8 cellular contexts compared by ENCODE assay signal in genomic region chr6:89410231-89411018, GRCh38. TPM values are rescaled to one million over a fixed set of nuclear protein-coding genes. Genes with fewer than 3 reads are reported as not detected.
DNase-seq lines count a peak whose midpoint lies in the region; ATAC-seq and TF ChIP-seq lines count a peak whose summit lies in the region.

No MANE protein-coding gene starts in this region.

- H3K4me3 Mint-ChIP-seq in activated CD8-positive, alpha-beta T cell treated with anti-CD3 and anti-CD28 coated beads for 36 hours, result peak overlapping the region; percentile 86

- H3K9me3 ChIP-seq in heart left ventricle (no peaks in the 10 kb centered on the region), right lobe of liver (no peaks in the 10 kb centered on the region), upper lobe of right lung (no peaks in the 10 kb centered on the region)

- intact Hi-C loops in heart left ventricle (cut with DNase I) (loop anchor here in 5 of 10 donors (5.0 kb wide), 3 partner anchors 33 to 328 kb away; partner anchors contain the start of gene PNRC1 (in 1 of the 5)), left cardiac atrium (cut with DNase I) (loop anchor here in 1 of 2 donors (5.0 kb wide), 1 partner anchor 38 kb away; no protein-coding TSS in a partner anchor), right lobe of liver (cut with DNase I) (no loop called here), upper lobe of right lung (cut with DNase I) (no loop called here)
- intact Hi-C loops in activated CD8-positive, alpha-beta T cell treated with anti-CD3 and anti-CD28 coated beads for 36 hours (cut with micrococcal nuclease), result loop anchor here (5.0 kb wide), 1 partner anchor 33 kb away; no protein-coding TSS in a partner anchor

- no peaks in the 10 kb centered on the region for H3K36me3 Mint-ChIP-seq in activated CD8-positive, alpha-beta T cell treated with anti-CD3 and anti-CD28 coated beads for 36 hours (ENCODE audit: low read depth)

- H3K27ac ChIP-seq in heart left ventricle, result peak overlapping the region; percentile 79 to 94 (median 91)
- no peak overlapping the region for H3K27ac ChIP-seq in right lobe of liver
- H3K27ac ChIP-seq in upper lobe of right lung, result peak overlapping the region; percentile 77

- H3K27me3 ChIP-seq in heart left ventricle, result no peaks in the 10 kb centered on the region
- H3K27me3 ChIP-seq in right lobe of liver, result no peaks in the 10 kb centered on the region
- no peaks in the 10 kb centered on the region for H3K27me3 ChIP-seq in upper lobe of right lung

- TF ChIP-seq POLR2A in heart left ventricle (IDR thresholded peaks at IDR 0.05) (no peak), right lobe of liver (IDR thresholded peaks at IDR 0.05) (no peak)

- peaks cover 11% of the 10 kb centered on the region for H3K27me3 Mint-ChIP-seq in activated CD8-positive, alpha-beta T cell treated with anti-CD3 and anti-CD28 coated beads for 36 hours

- peaks cover 23% of the 10 kb centered on the region for H3K4me1 Mint-ChIP-seq in activated CD8-positive, alpha-beta T cell treated with anti-CD3 and anti-CD28 coated beads for 36 hours (ENCODE audit: low read depth)

- no peaks in the 10 kb centered on the region for H3K9me3 Mint-ChIP-seq in activated CD8-positive, alpha-beta T cell treated with anti-CD3 and anti-CD28 coated beads for 36 hours

- peak overlapping the region; percentile 34 for H3K27ac Mint-ChIP-seq in activated CD8-positive, alpha-beta T cell treated with anti-CD3 and anti-CD28 coated beads for 36 hours

- H3K4me3 ChIP-seq in heart left ventricle (peak overlapping the region in 11 of 12 donors; percentile 69 to 96 (median 85)), right lobe of liver (peak overlapping the region; percentile 70 to 90 (median 76)), upper lobe of right lung (peak overlapping the region; percentile 84)

- DNase-seq in heart left ventricle, result no peak
- no peak for DNase-seq in left cardiac atrium
- no peak for DNase-seq in activated CD8-positive, alpha-beta T cell treated with anti-CD3 and anti-CD28 coated beads for 36 hours
- DNase-seq in right lobe of liver, result no peak
- no peak for DNase-seq in upper lobe of right lung
- DNase-seq in midbrain (lab: John Stamatoyannopoulos, UW), result no peak

- CTCF ChIA-PET in activated CD8-positive, alpha-beta T cell treated with anti-CD3 and anti-CD28 coated beads for 36 hours (lab: Charles Lee), result interaction anchor here (0.9 to 6.3 kb wide), 4 partner anchors 22 to 65 kb away, joined by 3 to 52 read pairs (median 4); no protein-coding TSS in a partner anchor

- WGBS in heart left ventricle, 4 donors, result 37 to 52% (median 39%) methylated on average over 12 of the region's 12 CpGs
- 63% methylated on average over 12 of the region's 12 CpGs for WGBS in right lobe of liver (ENCODE audit: insufficient coverage, low coverage, low lambda C conversion rate, missing lambda C conversion rate)

- POLR2A ChIA-PET in activated CD8-positive, alpha-beta T cell treated with anti-CD3 and anti-CD28 coated beads for 36 hours (lab: Charles Lee), result interaction anchor here (0.7 to 1.3 kb wide), 3 partner anchors 16 to 229 kb away, joined by 3 to 4 read pairs (median 3); no protein-coding TSS in a partner anchor

- TF ChIP-seq CTCF in heart left ventricle (IDR thresholded peaks at IDR 0.05), result no peak
- TF ChIP-seq CTCF in activated CD8-positive, alpha-beta T cell treated with anti-CD3 and anti-CD28 coated beads for 36 hours (IDR thresholded peaks at IDR 0.05), result no peak
- no peak for TF ChIP-seq CTCF in right lobe of liver (IDR thresholded peaks at IDR 0.05)
- TF ChIP-seq CTCF in upper lobe of right lung (IDR thresholded peaks at IDR 0.05), result no peak

- H3K4me1 ChIP-seq in heart left ventricle (peaks cover 0 to 55% (median 17%) of the 10 kb centered on the region in 12 donors), right lobe of liver (peaks cover 0 to 8% (median 0%) of the 10 kb centered on the region in 4 donors), upper lobe of right lung (peaks cover 3% of the 10 kb centered on the region)

- no peaks in the 10 kb centered on the region for H3K36me3 ChIP-seq in heart left ventricle
- H3K36me3 ChIP-seq in right lobe of liver, result no peaks in the 10 kb centered on the region
- no peaks in the 10 kb centered on the region for H3K36me3 ChIP-seq in upper lobe of right lung

- no peak for ATAC-seq in heart left ventricle
- ATAC-seq in left cardiac atrium, result no peak
- no peak for ATAC-seq in activated CD8-positive, alpha-beta T cell treated with anti-CD3 and anti-CD28 coated beads for 36 hours
- peak in 1 of 4 donors; percentile 2 for ATAC-seq in right lobe of liver
- no peak for ATAC-seq in upper lobe of right lung
- no peak for ATAC-seq in HG03354 (IDR thresholded peaks at IDR 0.05; ENCODE audit: poor library complexity, severe bottlenecking, unreplicated experiment)
- no peak for ATAC-seq in GM21825 (IDR thresholded peaks at IDR 0.05; ENCODE audit: unreplicated experiment)

RNA-seq across cellular contexts. Expression of gene RRAGD, which starts 1.6 kb away (rescaled TPM):
- 100 to 1,000 TPM in 5 of 9 donors, 10 to 100 TPM in 4; 69.7 to 147 (median 102) TPM for total RNA-seq in heart left ventricle
- polyA plus RNA-seq in heart left ventricle, result 10 to 100 TPM; 25.8 to 40.8 TPM
- total RNA-seq in left cardiac atrium, result 10 to 100 TPM; 89.5 to 99.6 TPM
- 10 to 100 TPM; 19.7 to 22.1 TPM for total RNA-seq in activated CD8-positive, alpha-beta T cell treated with anti-CD3 and anti-CD28 coated beads for 36 hours
- total RNA-seq in right lobe of liver, result 10 to 100 TPM in 4 of 6 experiments, 1 to 10 TPM in 2; 7.1 to 18.7 (median 12.2) TPM
- total RNA-seq in upper lobe of right lung, result 44.0 TPM

RNA-seq across cellular contexts. Expression of gene ANKRD6, which starts 22.5 kb away (rescaled TPM):
- total RNA-seq in heart left ventricle (10 to 100 TPM in 7 of 9 donors, 1 to 10 TPM in 2; 7.4 to 14.1 (median 11.3) TPM), left cardiac atrium (10 to 100 TPM in 1 of 2 donors, 1 to 10 TPM in 1; 9.1 to 13.7 TPM), right lobe of liver (10 to 100 TPM in 2 of 6 experiments, 1 to 10 TPM in 4; 5.3 to 14.8 (median 8.3) TPM), upper lobe of right lung (20.2 TPM)
- polyA plus RNA-seq in heart left ventricle, result 1 to 10 TPM; 3.5 to 4.6 TPM
- 1 to 10 TPM; 3.5 to 4.9 TPM for total RNA-seq in activated CD8-positive, alpha-beta T cell treated with anti-CD3 and anti-CD28 coated beads for 36 hours

RNA-seq across cellular contexts. Expression of gene UBE2J1, which starts 57.9 kb away (rescaled TPM):
- 10 to 100 TPM in 8 of 9 donors, 1 to 10 TPM in 1; 9.8 to 28.2 (median 15.2) TPM for total RNA-seq in heart left ventricle
- 10 to 100 TPM in 1 of 2 donors, 1 to 10 TPM in 1; 8.9 to 18.1 TPM for polyA plus RNA-seq in heart left ventricle
- total RNA-seq in left cardiac atrium, result 10 to 100 TPM; 15.6 to 26.1 TPM
- 10 to 100 TPM; 23.2 to 24.6 TPM for total RNA-seq in activated CD8-positive, alpha-beta T cell treated with anti-CD3 and anti-CD28 coated beads for 36 hours
- 10 to 100 TPM; 14.9 to 22.3 (median 19.7) TPM for total RNA-seq in right lobe of liver
- total RNA-seq in upper lobe of right lung, result 42.7 TPM

Comparison
In these comparisons a context has a peak if more than half of its experiments do, and no peak if none do; other contexts are left out.
1. H3K27ac ChIP-seq: peak in heart left ventricle (12 of 12) and upper lobe of right lung (single experiment); none in right lobe of liver (0 of 3).
2. Peak in every context shown above with its lines, with median percentiles within 50 percentile points of each other: H3K4me3 ChIP-seq.